In genomic region chr4:111788046-111788642, GRCh38 we compare ENCODE assay signal across 22 cellular contexts.
DNase-seq lines count a peak whose midpoint lies in the region; TF ChIP-seq lines count a peak whose summit lies in the region.
"Had no signal": no experiment of that assay in that cellular context is flagged by ENCODE, and none has a peak within 500 bp of the region (broad histone marks: within the 10 kb centered on the region; RNA-seq: fewer than 3 reads in every experiment).

No MANE protein-coding gene starts in this region.

- no peak overlapping the region for H2BK15ac ChIP-seq in mesenchymal stem cell (ENCODE audit: low read depth, poor library complexity, severe bottlenecking)

- no peaks in the 10 kb centered on the region for H3K27me3 Mint-ChIP-seq in endodermal cell (ENCODE audit: insufficient read depth)
- H3K27me3 Mint-ChIP-seq: stimulated activated memory B cell treated with anti-CD40 and anti-IgM and Interleukin-4, amounts not matched to agents 10 μg/mL and 1 μg/mL and 100 μg/mL, for 72 hours had no signal

- no peaks in the 10 kb centered on the region for H3K36me3 ChIP-seq in endodermal cell (ENCODE audit: control insufficient read depth, insufficient read depth, low read length)
- H3K36me3 ChIP-seq in mesenchymal stem cell (ENCODE audit: control insufficient read depth in 1 of 2, insufficient read depth in 2 of 2, low read depth in 1 of 2, low read length in 2 of 2) = no peaks in the 10 kb centered on the region
- H3K36me3 ChIP-seq in tibial nerve = no peaks in the 10 kb centered on the region
- H3K36me3 ChIP-seq: BLaER1, left ventricle myocardium inferior, transverse colon had no signal

- peak overlapping the region; percentile 53 for H3K4me3 Mint-ChIP-seq in endodermal cell
- H3K4me3 Mint-ChIP-seq: activated B cell treated with CpG ODN at 0.5 μM for 24 hours; activated CD8-positive, alpha-beta T cell treated with anti-CD3 and anti-CD28 coated beads, Interleukin-2, amount 10 ng/mL, durations not matched to agents 7 days and 5 days; activated naive CD8-positive, alpha-beta T cell treated with anti-CD3 and anti-CD28 coated beads, Interleukin-2, amount 10 ng/mL, durations not matched to agents 7 days and 5 days; activated T-cell treated with anti-CD3 and anti-CD28 coated beads, Interleukin-2, amount 50 U/mL, for 72 hours; stimulated activated memory B cell treated with anti-CD40 and anti-IgM and Interleukin-4, amounts not matched to agents 10 μg/mL and 1 μg/mL and 100 μg/mL, for 72 hours; T-helper 17 cell had no signal

- H3K4me1 ChIP-seq in endodermal cell (ENCODE audit: control insufficient read depth, insufficient read depth, low read length) (peaks cover 21% of the 10 kb centered on the region), mesenchymal stem cell (ENCODE audit: control insufficient read depth, insufficient read depth, low read depth, low read length) (peaks cover 3% of the 10 kb centered on the region), tibial nerve (peaks cover 0 to 4% (median 0%) of the 10 kb centered on the region in 4 donors)
- H3K4me1 ChIP-seq: BLaER1, left ventricle myocardium inferior, transverse colon had no signal

- H2AK5ac ChIP-seq in mesenchymal stem cell (ENCODE audit: low read length, severe bottlenecking) = no peak overlapping the region

- H3K9me3 ChIP-seq in endodermal cell (ENCODE audit: control insufficient read depth, low read length) (no peaks in the 10 kb centered on the region), mesenchymal stem cell (ENCODE audit: control insufficient read depth, low read length) (no peaks in the 10 kb centered on the region), tibial nerve (no peaks in the 10 kb centered on the region)
- H3K9me3 ChIP-seq: BLaER1, left ventricle myocardium inferior, transverse colon had no signal

- no peak overlapping the region for H4K8ac ChIP-seq in mesenchymal stem cell (ENCODE audit: low read length)

- H3K23ac ChIP-seq in mesenchymal stem cell (ENCODE audit: low read length in 2 of 2) = no peak overlapping the region

- H3K27me3 ChIP-seq in endodermal cell (ENCODE audit: control insufficient read depth, insufficient read depth, low read length, poor library complexity, severe bottlenecking) = no peaks in the 10 kb centered on the region
- peaks cover 0 to 4% of the 10 kb centered on the region in 2 experiments for H3K27me3 ChIP-seq in mesenchymal stem cell (ENCODE audit: control insufficient read depth in 1 of 2, insufficient read depth in 1 of 2, low read length in 2 of 2)
- peaks cover 0 to 11% of the 10 kb centered on the region in 2 donors for H3K27me3 ChIP-seq in tibial nerve
- H3K27me3 ChIP-seq: BLaER1 had no signal

- H2BK120ac ChIP-seq in mesenchymal stem cell (ENCODE audit: low read depth, low read length) = no peak overlapping the region

- H3K4me3 ChIP-seq in endodermal cell (ENCODE audit: low read length) (peak overlapping the region; percentile 19), mesenchymal stem cell (ENCODE audit: insufficient read depth in 1 of 2, low read depth in 1 of 2, low read length in 2 of 2) (peak overlapping the region; percentile 24 to 46), tibial nerve (peak overlapping the region; percentile 4 to 26 (median 16))
- H3K4me3 ChIP-seq: BLaER1, left ventricle myocardium inferior, transverse colon had no signal

- no peak for TF ChIP-seq POLR2A in tibial nerve (IDR thresholded peaks at IDR 0.05)

- H3K9ac ChIP-seq in endodermal cell (ENCODE audit: extremely low read depth, low read length, poor library complexity, severe bottlenecking) = no peak overlapping the region
- no peak overlapping the region for H3K9ac ChIP-seq in mesenchymal stem cell (ENCODE audit: low read length)
- H3K9ac ChIP-seq: BLaER1 had no signal

- no peak overlapping the region for H3K4ac ChIP-seq in mesenchymal stem cell (ENCODE audit: low read depth in 1 of 2, low read length in 2 of 2)

- H3K18ac ChIP-seq in mesenchymal stem cell (ENCODE audit: low read depth in 1 of 2, low read length in 2 of 2) = peak overlapping the region in 1 of 2 experiments; percentile 5

- WGBS in endodermal cell (ENCODE audit: insufficient coverage in 1 of 2, insufficient read length in 1 of 2), 2 experiments = 28 to 61% methylated on average over 6 to 22 of the region's 22 CpGs
- 35% methylated on average over 10 of the region's 22 CpGs for WGBS in mesenchymal stem cell
- 9 to 19% methylated on average over 19 to 22 of the region's 22 CpGs for WGBS in tibial nerve, 2 donors

- H3K14ac ChIP-seq in mesenchymal stem cell (ENCODE audit: low read length in 2 of 2) = no peak overlapping the region

- H2BK5ac ChIP-seq in mesenchymal stem cell (ENCODE audit: low read depth, low read length, poor library complexity, severe bottlenecking) = no peak overlapping the region

- no peaks in the 10 kb centered on the region for H3K36me3 Mint-ChIP-seq in endodermal cell (ENCODE audit: low read depth)
- H3K36me3 Mint-ChIP-seq: activated naive CD8-positive, alpha-beta T cell treated with anti-CD3 and anti-CD28 coated beads, Interleukin-2, amount 10 ng/mL, durations not matched to agents 7 days and 5 days; stimulated activated memory B cell treated with anti-CD40 and anti-IgM and Interleukin-4, amounts not matched to agents 10 μg/mL and 1 μg/mL and 100 μg/mL, for 72 hours had no signal

- H4K91ac ChIP-seq in mesenchymal stem cell (ENCODE audit: low read length) = no peak overlapping the region

- H3K4me2 ChIP-seq in mesenchymal stem cell (ENCODE audit: low read length, poor library complexity, severe bottlenecking) = peak overlapping the region; percentile 71
- H3K4me2 ChIP-seq: BLaER1 had no signal

- no peak for TF ChIP-seq EP300 in tibial nerve (IDR thresholded peaks at IDR 0.05)

- H3K27ac ChIP-seq in endodermal cell (ENCODE audit: low read depth, low read length) (no peak overlapping the region), mesenchymal stem cell (ENCODE audit: low read length, poor library complexity, severe bottlenecking) (no peak overlapping the region), tibial nerve (no peak overlapping the region)
- H3K27ac ChIP-seq: BLaER1, left ventricle myocardium inferior, transverse colon had no signal

- peak overlapping the region; percentile 56 for H3K27ac Mint-ChIP-seq in endodermal cell
- H3K27ac Mint-ChIP-seq: activated B cell treated with CpG ODN at 0.5 μM for 24 hours; activated CD8-positive, alpha-beta T cell treated with anti-CD3 and anti-CD28 coated beads, Interleukin-2, amount 10 ng/mL, durations not matched to agents 7 days and 5 days; activated naive CD8-positive, alpha-beta T cell treated with anti-CD3 and anti-CD28 coated beads, Interleukin-2, amount 10 ng/mL, durations not matched to agents 7 days and 5 days; activated T-cell treated with anti-CD3 and anti-CD28 coated beads, Interleukin-2, amount 50 U/mL, for 72 hours; stimulated activated memory B cell treated with anti-CD40 and anti-IgM and Interleukin-4, amounts not matched to agents 10 μg/mL and 1 μg/mL and 100 μg/mL, for 72 hours; T-helper 17 cell had no signal

- no peaks in the 10 kb centered on the region for H3K9me3 Mint-ChIP-seq in endodermal cell
- H3K9me3 Mint-ChIP-seq: activated B cell treated with CpG ODN at 0.5 μM for 24 hours; activated naive CD8-positive, alpha-beta T cell treated with anti-CD3 and anti-CD28 coated beads, Interleukin-2, amount 10 ng/mL, durations not matched to agents 7 days and 5 days; stimulated activated memory B cell treated with anti-CD40 and anti-IgM and Interleukin-4, amounts not matched to agents 10 μg/mL and 1 μg/mL and 100 μg/mL, for 72 hours had no signal

- H2AFZ ChIP-seq in mesenchymal stem cell (ENCODE audit: low read depth, low read length) = no peak overlapping the region

- DNase-seq in NCI-H2227 (lab: John Stamatoyannopoulos, UW; ENCODE audit: unreplicated experiment) = peak; percentile 7
- no peak for DNase-seq in NCI-H2227 treated with DMSO at 0.1 percent for 48 hours (lab: John Stamatoyannopoulos, UW)
- DNase-seq in endodermal cell = peak; percentile 84
- no peak for DNase-seq in mesenchymal stem cell
- DNase-seq in tibial nerve (ENCODE audit: low spot score in 2 of 2) = no peak
- no peak for DNase-seq in NK-92 treated with Interleukin-12 subunit alpha and Interleukin-12 subunit beta, amount 100 ng/mL, for 24 hours (lab: John Stamatoyannopoulos, UW)
- DNase-seq in GM03348 (ENCODE audit: low spot score) = no peak
- DNase-seq in HuH-7.5 (ENCODE audit: low spot score) = no peak
- DNase-seq: 8988T; activated B cell treated with CpG ODN at 0.5 μM for 24 hours; activated CD8-positive, alpha-beta T cell treated with anti-CD3 and anti-CD28 coated beads, Interleukin-2, amount 10 ng/mL, durations not matched to agents 7 days and 5 days; activated naive CD8-positive, alpha-beta T cell treated with anti-CD3 and anti-CD28 coated beads, Interleukin-2, amount 10 ng/mL, durations not matched to agents 7 days and 5 days; activated T-cell treated with anti-CD3 and anti-CD28 coated beads, Interleukin-2, amount 50 U/mL, for 72 hours; effector CD8-positive, alpha-beta T cell; KG1; left ventricle myocardium inferior; NCI-H1092; posterior cingulate gyrus; T-helper 17 cell; transverse colon had no signal

- TF ChIP-seq CTCF in endodermal cell (conservative IDR thresholded peaks at IDR 0.05) (no peak), tibial nerve (IDR thresholded peaks at IDR 0.05) (no peak)

- no peaks in the 10 kb centered on the region for H3K79me1 ChIP-seq in mesenchymal stem cell (replicated peaks; ENCODE audit: low read length, poor library complexity, severe bottlenecking)

- no peak overlapping the region for H2BK12ac ChIP-seq in mesenchymal stem cell (ENCODE audit: low read length in 2 of 2)

- peaks cover 46% of the 10 kb centered on the region for H3K4me1 Mint-ChIP-seq in endodermal cell
- H3K4me1 Mint-ChIP-seq: activated B cell treated with CpG ODN at 0.5 μM for 24 hours; activated naive CD8-positive, alpha-beta T cell treated with anti-CD3 and anti-CD28 coated beads, Interleukin-2, amount 10 ng/mL, durations not matched to agents 7 days and 5 days; stimulated activated memory B cell treated with anti-CD40 and anti-IgM and Interleukin-4, amounts not matched to agents 10 μg/mL and 1 μg/mL and 100 μg/mL, for 72 hours; T-helper 17 cell had no signal

Comparison
In these comparisons a context has a peak if more than half of its experiments do, and no peak if none do; other contexts are left out.
1. DNase-seq: peak in NCI-H2227 (single experiment) and endodermal cell (single experiment); none in NCI-H2227 treated with DMSO at 0.1 percent for 48 hours (single experiment), mesenchymal stem cell (single experiment), tibial nerve (0 of 2), NK-92 treated with Interleukin-12 subunit alpha and Interleukin-12 subunit beta, amount 100 ng/mL, for 24 hours (single experiment), GM03348 (single experiment) and HuH-7.5 (single experiment).
2. Peak in every context shown above with its lines, with median percentiles within 50 percentile points of each other: H3K4me3 ChIP-seq.